ENCODE assay signal across 13 cellular contexts in the genomic region with DNA sequence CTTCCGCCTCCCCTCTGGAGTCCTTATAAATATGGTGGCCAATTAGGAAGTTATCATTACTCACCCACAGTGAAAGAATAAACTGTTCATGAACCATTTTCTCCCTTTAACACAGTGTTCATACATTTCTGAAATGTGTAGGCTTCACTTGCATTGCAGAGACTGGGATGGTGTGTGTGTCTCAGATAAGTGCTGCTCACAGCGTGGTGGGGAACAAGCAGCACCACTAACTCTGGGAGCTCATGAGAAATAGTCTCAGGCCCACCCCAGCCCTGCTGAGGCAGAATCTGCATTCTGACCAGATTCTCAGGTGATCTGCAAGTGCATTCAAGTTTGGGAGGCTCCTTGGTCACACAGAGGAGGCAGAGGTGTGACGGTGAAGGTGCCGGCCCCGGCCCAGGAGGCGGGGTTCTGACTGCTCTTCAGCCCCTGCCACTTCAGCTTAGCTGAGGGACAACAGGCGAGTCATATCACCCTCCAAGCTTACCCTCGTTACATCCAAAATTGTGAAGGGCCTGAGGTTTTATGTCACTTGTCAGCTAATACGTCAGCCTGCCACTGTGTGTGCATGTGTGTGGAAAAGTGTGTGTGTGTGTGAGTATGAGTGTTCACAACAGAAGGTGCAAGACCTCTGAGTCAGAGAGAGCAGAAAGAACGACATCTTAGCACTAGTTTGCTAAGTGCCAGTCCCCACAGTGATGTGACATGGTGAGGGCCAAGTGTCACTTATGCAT. TPM values are rescaled to one million over a fixed set of nuclear protein-coding genes. Genes with fewer than 3 reads are reported as not detected.
DNase-seq lines count a peak whose midpoint lies in the region; ATAC-seq, FAIRE-seq and TF ChIP-seq lines count a peak whose summit lies in the region.
"Had no signal": no experiment of that assay in that cellular context is flagged by ENCODE, and none has a peak within 500 bp of the region (broad histone marks: within the 10 kb centered on the region; RNA-seq: fewer than 3 reads in every experiment).

No MANE protein-coding gene starts in this region.

- TF ChIP-seq CTCF in cardiac muscle cell (IDR thresholded peaks at IDR 0.05; ENCODE audit: low read depth, low read length): no peak
- no peak for TF ChIP-seq CTCF in endothelial cell (IDR thresholded peaks at IDR 0.05; ENCODE audit: unreplicated experiment)
- no peak for TF ChIP-seq CTCF in tibial artery (IDR thresholded peaks at IDR 0.05)
- no peak for TF ChIP-seq CTCF in HepG2 (CRISPR knock-in tag; IDR thresholded peaks at IDR 0.05)

- peaks cover 2% of the 10 kb centered on the region for H3K79me2 ChIP-seq in HepG2 (ENCODE audit: insufficient read depth, low read length)

- H3K27ac ChIP-seq in cardiac muscle cell (peak overlapping the region; percentile 81), tibial artery (peak overlapping the region; percentile 71), HepG2 (ENCODE audit: extremely low read length, insufficient read depth, low read length) (no peak overlapping the region)

- FAIRE-seq in HepG2 (lab: Jason Lieb, UNC): no peak
- FAIRE-seq: H1 had no signal

- TF ChIP-seq POLR2A in HepG2 (IDR thresholded peaks at IDR 0.05; ENCODE audit: insufficient read depth in 1 of 2, low read depth in 2 of 2, low read length in 2 of 2): no peak; a peak in 1 of 4 replicates

- CTCF ChIA-PET in HepG2 (lab: Yijun Ruan, JAX; ENCODE audit: low intra/inter-chr PET ratio, low total read pairs): no interaction called here

- intact Hi-C loops in Right ventricle myocardium inferior (cut with DNase I) (no loop called here), tibial artery (cut with DNase I; ENCODE audit: low total_unique reads) (no loop called here), HepG2 (cut with micrococcal nuclease; ENCODE audit: unreplicated experiment) (no loop called here)

- no TSS peak for BruUV-seq in HepG2 (replicated peaks; lab: Mats Ljungman, UMichigan)

- in situ Hi-C loops in HepG2 (cut with HindIII; ENCODE audit: extremely low pct_ligation_motif_present, low pct_unique_long_range_greater_than_20kb): no loop called here

- peaks cover 53% of the 10 kb centered on the region for H3K4me1 Mint-ChIP-seq in endothelial cell (ENCODE audit: unreplicated experiment)

- peaks cover 45% of the 10 kb centered on the region for H3K36me3 Mint-ChIP-seq in endothelial cell (ENCODE audit: low read depth, unreplicated experiment)

- ATAC-seq in Right ventricle myocardium inferior (no peak), HG03520 (IDR thresholded peaks at IDR 0.05; ENCODE audit: unreplicated experiment) (peak; percentile 18), HepG2 (no peak)

- peaks cover 15% of the 10 kb centered on the region for H3K4me1 ChIP-seq in cardiac muscle cell (ENCODE audit: low read depth)
- peaks cover 0 to 38% (median 23%) of the 10 kb centered on the region in 4 donors for H3K4me1 ChIP-seq in tibial artery
- peaks cover 31% of the 10 kb centered on the region for H3K4me1 ChIP-seq in HepG2 (ENCODE audit: insufficient read depth, low read length)

- no peak for TF ChIP-seq RAD21 in HepG2 (CRISPR knock-in tag; IDR thresholded peaks at IDR 0.05)

- H3K36me3 ChIP-seq in cardiac muscle cell (no peaks in the 10 kb centered on the region), tibial artery (peaks cover 0 to 5% (median 0%) of the 10 kb centered on the region in 3 donors), HepG2 (replicated peaks in 1 of 2; ENCODE audit: control insufficient read depth in 1 of 2, insufficient read depth in 2 of 2, low read length in 2 of 2) (peaks cover 8 to 72% of the 10 kb centered on the region in 2 experiments)

- no peaks in the 10 kb centered on the region for H3K27me3 ChIP-seq in cardiac muscle cell
- no peaks in the 10 kb centered on the region for H3K27me3 ChIP-seq in tibial artery
- H3K27me3 ChIP-seq in HepG2 (ENCODE audit: control insufficient read depth in 1 of 2, insufficient read depth in 2 of 2, low read length in 2 of 2): no peaks in the 10 kb centered on the region
- H3K27me3 ChIP-seq: BLaER1 treated with 17β-estradiol and CSF1 and Interleukin-3, amounts not matched to agents 10 nM and 100 nM had no signal

- TF ChIP-seq EP300 in HepG2 (IDR thresholded peaks at IDR 0.05; ENCODE audit: low read depth in 2 of 2, low read length in 2 of 2) (no peak), HepG2 (CRISPR knock-in tag; IDR thresholded peaks at IDR 0.05; ENCODE audit: borderline replicate concordance) (no peak)

- WGBS in HepG2 (ENCODE audit: low lambda C conversion rate): 97% methylated on average over 10 of the region's 10 CpGs

- H3K9ac ChIP-seq in HepG2 (ENCODE audit: insufficient read depth, low read depth, low read length): no peak overlapping the region

- H3K4me3 ChIP-seq in cardiac muscle cell (no peak overlapping the region), tibial artery (no peak overlapping the region), HepG2 (replicated peaks in 1 of 3; ENCODE audit: insufficient read depth in 1 of 3, low read depth in 2 of 3, low read length in 3 of 3) (no peak overlapping the region)
- H3K4me3 ChIP-seq: BLaER1 treated with 17β-estradiol and CSF1 and Interleukin-3, amounts not matched to agents 10 nM and 100 nM had no signal

- peak overlapping the region; percentile 44 for H3K27ac Mint-ChIP-seq in endothelial cell (ENCODE audit: unreplicated experiment)

- H3K9me3 Mint-ChIP-seq in endothelial cell (ENCODE audit: unreplicated experiment): no peaks in the 10 kb centered on the region

- no peak overlapping the region for H3K4me2 ChIP-seq in HepG2 (ENCODE audit: low read depth, low read length)

- H3K27me3 Mint-ChIP-seq in endothelial cell (ENCODE audit: unreplicated experiment): peaks cover 4% of the 10 kb centered on the region

- H4K20me1 ChIP-seq in HepG2 (ENCODE audit: insufficient read depth, low read length): peaks cover 11% of the 10 kb centered on the region; the same call in 1 of the 2 replicates

- POLR2A ChIA-PET in HepG2 (lab: Yijun Ruan, JAX): no interaction called here

- no peak overlapping the region for H2AFZ ChIP-seq in HepG2 (ENCODE audit: low read length)

- H3K9me3 ChIP-seq in cardiac muscle cell (ENCODE audit: low read depth): no peaks in the 10 kb centered on the region
- no peaks in the 10 kb centered on the region for H3K9me3 ChIP-seq in tibial artery
- H3K9me3 ChIP-seq in HepG2 (ENCODE audit: low read length): no peaks in the 10 kb centered on the region

- DNase-seq in cardiac muscle cell (ENCODE audit: low read depth in 1 of 2, low spot score in 1 of 2) (peak in 1 of 2 donors; percentile 24), Right ventricle myocardium inferior (ENCODE audit: missing footprints) (no peak), endothelial cell (ENCODE audit: low spot score) (no peak), tibial artery (no peak), HepG2 (ENCODE audit: low spot score) (no peak), NCI-H1436 (lab: John Stamatoyannopoulos, UW) (no peak), RKO (ENCODE audit: low spot score) (no peak)
- DNase-seq: activated effector memory CD4-positive, alpha-beta T cell treated with anti-CD3 and anti-CD28 coated beads, Interleukin-2, amount 50 U/mL, for 16 hours; NCI-H748 treated with DMSO at 0.1 percent for 48 hours; T1000 had no signal

- no peak overlapping the region for H3K4me3 Mint-ChIP-seq in endothelial cell (ENCODE audit: unreplicated experiment)

TF ChIP-seq in HepG2, 621 proteins besides CTCF, POLR2A, EP300 and RAD21:
- TF ChIP-seq, protein P1, sequence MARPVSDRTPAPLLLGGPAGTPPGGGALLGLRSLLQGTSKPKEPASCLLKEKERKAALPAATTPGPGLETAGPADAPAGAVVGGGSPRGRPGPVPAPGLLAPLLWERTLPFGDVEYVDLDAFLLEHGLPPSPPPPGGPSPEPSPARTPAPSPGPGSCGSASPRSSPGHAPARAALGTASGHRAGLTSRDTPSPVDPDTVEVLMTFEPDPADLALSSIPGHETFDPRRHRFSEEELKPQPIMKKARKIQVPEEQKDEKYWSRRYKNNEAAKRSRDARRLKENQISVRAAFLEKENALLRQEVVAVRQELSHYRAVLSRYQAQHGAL (CRISPR knock-in tag; IDR thresholded peaks at IDR 0.05; ENCODE audit: not compliant biosample characterization): no peak
- TF ChIP-seq ZNF510 (CRISPR knock-in tag; IDR thresholded peaks at IDR 0.05; ENCODE audit: low read depth) (no peak), MTF2 (CRISPR knock-in tag; IDR thresholded peaks at IDR 0.05; ENCODE audit: borderline replicate concordance) (no peak), NCOA2 (CRISPR knock-in tag; IDR thresholded peaks at IDR 0.05) (no peak), KDM6A (CRISPR knock-in tag; IDR thresholded peaks at IDR 0.05; ENCODE audit: low read depth) (no peak), RBAK (CRISPR knock-in tag; IDR thresholded peaks at IDR 0.05) (no peak), HCFC1 (IDR thresholded peaks at IDR 0.05; ENCODE audit: low read depth, low read length) (no peak), MEIS1 (CRISPR knock-in tag; IDR thresholded peaks at IDR 0.05; ENCODE audit: borderline replicate concordance) (no peak)

RNA-seq across cellular contexts. Expression of a gene that starts 34.7 kb away (rescaled TPM):
- total RNA-seq in cardiac muscle cell: 28.9 and 30.0 TPM in 2 replicates
- polyA plus RNA-seq in cardiac muscle cell: 91.6 and 105 TPM in 2 replicates
- total RNA-seq in Right ventricle myocardium inferior: 18.7 TPM
- total RNA-seq in endothelial cell (ENCODE audit: unreplicated experiment): 231 TPM
- total RNA-seq in HepG2 (2016; rRNA removed; fragmentation: Illumina TruSeq; extraction: Trizol): 22.0 and 51.2 TPM in 2 replicates
- 19.5 and 20.1 TPM in 2 replicates for total RNA-seq in HepG2 (2016; cell fraction: cytosol; rRNA removed; fragmentation: Illumina TruSeq; extraction: Trizol; ENCODE audit: low read depth)
- total RNA-seq in HepG2 (2016; cell fraction: insoluble cytoplasmic fraction; rRNA removed; fragmentation: Illumina TruSeq; extraction: Trizol): 20.5 and 51.1 TPM in 2 replicates
- total RNA-seq in HepG2 (2016; cell fraction: membrane; rRNA removed; fragmentation: Illumina TruSeq; extraction: Trizol): 87.7 and 89.8 TPM in 2 replicates
- total RNA-seq in HepG2 (2016; cell fraction: nucleus; rRNA removed; fragmentation: Illumina TruSeq; extraction: Trizol): 30.0 and 39.7 TPM in 2 replicates
- polyA plus RNA-seq in HepG2 (2011; rRNA removed): 54.3 and 57.5 TPM in 2 replicates
- 82.9 and 92.2 TPM in 2 replicates for polyA plus RNA-seq in HepG2 (2011; cell fraction: cytosol; rRNA removed)
- 34.1 and 35.5 TPM in 2 replicates for polyA plus RNA-seq in HepG2 (2011; cell fraction: nucleus; rRNA removed)
- 98.8 and 102 TPM in 2 replicates for polyA plus RNA-seq in HepG2 (2012)
- polyA plus RNA-seq in HepG2 (2016; cell fraction: cytosol; fragmentation: Illumina TruSeq; extraction: Trizol; ENCODE audit: low read depth): 88.2 and 107 TPM in 2 replicates
- polyA plus RNA-seq in HepG2 (2016; cell fraction: insoluble cytoplasmic fraction; fragmentation: Illumina TruSeq; extraction: Trizol; ENCODE audit: low read depth): 112 and 139 TPM in 2 replicates
- polyA plus RNA-seq in HepG2 (2016; cell fraction: membrane; fragmentation: Illumina TruSeq; extraction: Trizol; ENCODE audit: low read depth): 175 and 183 TPM in 2 replicates
- 80.5 and 81.6 TPM in 2 replicates for polyA plus RNA-seq in HepG2 (2016; cell fraction: nucleus; fragmentation: Illumina TruSeq; extraction: Trizol; ENCODE audit: insufficient read depth, low read depth)
- 58.7 and 66.7 TPM in 2 replicates for polyA minus RNA-seq in HepG2 (2011; rRNA and poly(A)+ RNA removed; ENCODE audit: low replicate concordance)
- 50.0 and 52.9 TPM in 2 replicates for polyA minus RNA-seq in HepG2 (2011; cell fraction: cytosol; rRNA and poly(A)+ RNA removed)
- 41.0 and 48.8 TPM in 2 replicates for polyA minus RNA-seq in HepG2 (2011; cell fraction: nucleus; rRNA and poly(A)+ RNA removed)
